Comparison of ENCODE assay signal across 8 cellular contexts in genomic region chr1:155610257-155610647, GRCh38. TPM values are rescaled to one million over a fixed set of nuclear protein-coding genes. Genes with fewer than 3 reads are reported as not detected.
DNase-seq lines count a peak whose midpoint lies in the region; ATAC-seq and TF ChIP-seq lines count a peak whose summit lies in the region.
"Not testable (repeated sequence)": the region's sequence is repeated elsewhere in the genome, so short reads cannot be mapped to it uniquely, and the experiment has no call there.

No MANE protein-coding gene starts in this region.

- dilution Hi-C loops in mammary epithelial cell (cut with HindIII; ENCODE audit: low sequenced_read_pairs): not testable (repeated sequence)

- H3K9me3 ChIP-seq in BLaER1 treated with 17β-estradiol and CSF1 and Interleukin-3, amounts not matched to agents 10 nM and 100 nM (replicated peaks in 1 of 11); WERI-Rb-1 (ENCODE audit: severe bottlenecking); mammary epithelial cell (replicated peaks; ENCODE audit: insufficient read depth, low read length): not testable (repeated sequence)

- no CpG with 5 or more reads among the region's 33 CpGs for WGBS in mammary epithelial cell (ENCODE audit: low coverage, missing lambda C conversion rate)

- not testable (repeated sequence) for H3K36me3 Mint-ChIP-seq in natural killer cell treated with Interleukin-12 subunit alpha and Interleukin-12 subunit beta and Interleukin-15 and Interleukin-18, amount 100 ng/mL, for 72 hours
- peaks cover 21% of the 10 kb centered on the region for H3K36me3 Mint-ChIP-seq in stimulated activated naive CD8-positive, alpha-beta T cell treated with anti-CD3 and anti-CD28 coated beads, Interleukin-15, Interleukin-2, amounts not matched to agents 100 ng/mL and 50 ng/mL, for 24 hours (ENCODE audit: low read depth)

- ATAC-seq in GM21367 (IDR thresholded peaks at IDR 0.05; ENCODE audit: unreplicated experiment): peak; percentile 23
- ATAC-seq in HG03571 (IDR thresholded peaks at IDR 0.05; ENCODE audit: unreplicated experiment): peak; percentile 20
- peak; percentile 49 for ATAC-seq in left ventricle myocardium superior
- peak in 1 of 2 donors; percentile 45 for ATAC-seq in natural killer cell treated with Interleukin-12 subunit alpha and Interleukin-12 subunit beta and Interleukin-15 and Interleukin-18, amount 100 ng/mL, for 72 hours

- peak overlapping the region in 8 of 11 experiments; percentile 78 to 88 (median 84); a peak in 10 of 22 replicates for H3K27ac ChIP-seq in BLaER1 treated with 17β-estradiol and CSF1 and Interleukin-3, amounts not matched to agents 10 nM and 100 nM
- not testable (repeated sequence) for H3K27ac ChIP-seq in WERI-Rb-1; mammary epithelial cell (ENCODE audit: insufficient read depth, low read depth, low read length)

- H2AFZ ChIP-seq in mammary epithelial cell (ENCODE audit: low read depth, low read length): not testable (repeated sequence)

- in situ Hi-C loops in mammary epithelial cell (cut with MboI; ENCODE audit: low sequenced_read_pairs in 2 of 2): not testable (repeated sequence)

- H3K4me1 ChIP-seq in BLaER1 treated with 17β-estradiol and CSF1 and Interleukin-3, amounts not matched to agents 10 nM and 100 nM; mammary epithelial cell (ENCODE audit: insufficient read depth, low read length): not testable (repeated sequence)

- H3K4me1 Mint-ChIP-seq in natural killer cell treated with Interleukin-12 subunit alpha and Interleukin-12 subunit beta and Interleukin-15 and Interleukin-18, amount 100 ng/mL, for 72 hours (ENCODE audit: low read depth in 2 of 2): peaks cover 5 to 11% of the 10 kb centered on the region in 2 donors
- H3K4me1 Mint-ChIP-seq in stimulated activated naive CD8-positive, alpha-beta T cell treated with anti-CD3 and anti-CD28 coated beads, Interleukin-15, Interleukin-2, amounts not matched to agents 100 ng/mL and 50 ng/mL, for 24 hours (ENCODE audit: low read depth): peaks cover 13% of the 10 kb centered on the region

- peaks cover 14 to 27% (median 21%) of the 10 kb centered on the region in 11 experiments for H3K36me3 ChIP-seq in BLaER1 treated with 17β-estradiol and CSF1 and Interleukin-3, amounts not matched to agents 10 nM and 100 nM
- H3K36me3 ChIP-seq in WERI-Rb-1: peaks cover 21% of the 10 kb centered on the region
- peaks cover 10% of the 10 kb centered on the region for H3K36me3 ChIP-seq in mammary epithelial cell (ENCODE audit: insufficient read depth, low read length)

- peak overlapping the region; percentile 78 to 97 for H3K27ac Mint-ChIP-seq in natural killer cell treated with Interleukin-12 subunit alpha and Interleukin-12 subunit beta and Interleukin-15 and Interleukin-18, amount 100 ng/mL, for 72 hours
- peak overlapping the region; percentile 95 for H3K27ac Mint-ChIP-seq in stimulated activated naive CD8-positive, alpha-beta T cell treated with anti-CD3 and anti-CD28 coated beads, Interleukin-15, Interleukin-2, amounts not matched to agents 100 ng/mL and 50 ng/mL, for 24 hours

- intact Hi-C loops in mammary epithelial cell (cut with micrococcal nuclease); left ventricle myocardium superior (cut with micrococcal nuclease): not testable (repeated sequence)

- H3K27me3 ChIP-seq in BLaER1 treated with 17β-estradiol and CSF1 and Interleukin-3, amounts not matched to agents 10 nM and 100 nM; WERI-Rb-1 (ENCODE audit: insufficient read depth, low read depth, severe bottlenecking); mammary epithelial cell (ENCODE audit: insufficient read depth, low read length): not testable (repeated sequence)

- not testable (repeated sequence) for H3K79me2 ChIP-seq in mammary epithelial cell (ENCODE audit: insufficient read depth, low read length)

- H3K4me3 Mint-ChIP-seq in natural killer cell treated with Interleukin-12 subunit alpha and Interleukin-12 subunit beta and Interleukin-15 and Interleukin-18, amount 100 ng/mL, for 72 hours: peak overlapping the region; percentile 94
- peak overlapping the region; percentile 94 for H3K4me3 Mint-ChIP-seq in stimulated activated naive CD8-positive, alpha-beta T cell treated with anti-CD3 and anti-CD28 coated beads, Interleukin-15, Interleukin-2, amounts not matched to agents 100 ng/mL and 50 ng/mL, for 24 hours

- TF ChIP-seq CTCF in WERI-Rb-1 (IDR thresholded peaks at IDR 0.05; ENCODE audit: low read depth, low read length); mammary epithelial cell (conservative IDR thresholded peaks at IDR 0.05 in 1 of 2, IDR thresholded peaks at IDR 0.05 in 1 of 2; ENCODE audit: extremely low read depth in 1 of 2, insufficient read depth in 1 of 2, low read depth in 1 of 2, low read length in 2 of 2): not testable (repeated sequence)

- DNase-seq in WERI-Rb-1; mammary epithelial cell; left ventricle myocardium superior; natural killer cell treated with Interleukin-12 subunit alpha and Interleukin-12 subunit beta and Interleukin-15 and Interleukin-18, amount 100 ng/mL, for 72 hours (ENCODE audit: low spot score): not testable (repeated sequence)

- H3K9ac ChIP-seq in BLaER1 treated with 17β-estradiol and CSF1 and Interleukin-3, amounts not matched to agents 10 nM and 100 nM: peak overlapping the region in 8 of 11 experiments; percentile 76 to 88 (median 84); a peak in 16 of 22 replicates
- not testable (repeated sequence) for H3K9ac ChIP-seq in mammary epithelial cell (ENCODE audit: insufficient read depth, low read length)

- H4K20me1 ChIP-seq in BLaER1 treated with 17β-estradiol and CSF1 and Interleukin-3, amounts not matched to agents 10 nM and 100 nM; mammary epithelial cell (ENCODE audit: insufficient read depth, low read length): not testable (repeated sequence)

- H3K4me3 ChIP-seq in BLaER1 treated with 17β-estradiol and CSF1 and Interleukin-3, amounts not matched to agents 10 nM and 100 nM: peak overlapping the region; percentile 60 to 74 (median 64)
- H3K4me3 ChIP-seq in WERI-Rb-1 (ENCODE audit: low read depth, low read length): peak overlapping the region; percentile 64
- peak overlapping the region in 2 of 3 experiments; percentile 42 to 52 for H3K4me3 ChIP-seq in mammary epithelial cell (replicated peaks in 1 of 3; ENCODE audit: insufficient read depth in 1 of 3, low read depth in 2 of 3, low read length in 3 of 3)

- 0 out of 22 replicates have a peak overlapping the region, but pooled peaks of 1 of the 11 experiments have one; percentile 44 for H3K4me2 ChIP-seq in BLaER1 treated with 17β-estradiol and CSF1 and Interleukin-3, amounts not matched to agents 10 nM and 100 nM
- not testable (repeated sequence) for H3K4me2 ChIP-seq in mammary epithelial cell (ENCODE audit: insufficient read depth, low read depth, low read length)

- H3K9me3 Mint-ChIP-seq in natural killer cell treated with Interleukin-12 subunit alpha and Interleukin-12 subunit beta and Interleukin-15 and Interleukin-18, amount 100 ng/mL, for 72 hours; stimulated activated naive CD8-positive, alpha-beta T cell treated with anti-CD3 and anti-CD28 coated beads, Interleukin-15, Interleukin-2, amounts not matched to agents 100 ng/mL and 50 ng/mL, for 24 hours: not testable (repeated sequence)

- CTCF ChIA-PET in mammary epithelial cell (lab: Charles Lee; ENCODE audit: low non-redundant PET): not testable (repeated sequence)

- H3K27me3 Mint-ChIP-seq in natural killer cell treated with Interleukin-12 subunit alpha and Interleukin-12 subunit beta and Interleukin-15 and Interleukin-18, amount 100 ng/mL, for 72 hours; stimulated activated naive CD8-positive, alpha-beta T cell treated with anti-CD3 and anti-CD28 coated beads, Interleukin-15, Interleukin-2, amounts not matched to agents 100 ng/mL and 50 ng/mL, for 24 hours: not testable (repeated sequence)

- not testable (repeated sequence) for BruUV-seq in mammary epithelial cell (replicated peaks; lab: Mats Ljungman, UMichigan)

RNA-seq across cellular contexts. Expression of gene MSTO1, which starts 0.2 kb away (rescaled TPM):
- total RNA-seq in mammary epithelial cell: 10 to 100 TPM; 21.5 to 64.7 TPM
- 29.2 TPM for polyA plus RNA-seq in mammary epithelial cell
- 84.5 TPM for polyA minus RNA-seq in mammary epithelial cell
- total RNA-seq in left ventricle myocardium superior: 9.4 TPM
- total RNA-seq in natural killer cell treated with Interleukin-12 subunit alpha and Interleukin-12 subunit beta and Interleukin-15 and Interleukin-18, amount 100 ng/mL, for 72 hours: 100 to 1,000 TPM in 1 of 2 donors, 10 to 100 TPM in 1; 63.9 to 116 TPM

RNA-seq across cellular contexts. Expression of gene ASH1L, which starts 47.6 kb away (rescaled TPM):
- total RNA-seq in mammary epithelial cell (10 to 100 TPM; 30.2 to 32.1 TPM), left ventricle myocardium superior (41.1 TPM)
- polyA plus RNA-seq in mammary epithelial cell: 12.9 TPM
- polyA minus RNA-seq in mammary epithelial cell: 32.8 TPM
- total RNA-seq in natural killer cell treated with Interleukin-12 subunit alpha and Interleukin-12 subunit beta and Interleukin-15 and Interleukin-18, amount 100 ng/mL, for 72 hours: 10 to 100 TPM; 54.3 to 85.5 TPM
